Comparison of ENCODE assay signal across 1 cellular context in the genomic region with DNA sequence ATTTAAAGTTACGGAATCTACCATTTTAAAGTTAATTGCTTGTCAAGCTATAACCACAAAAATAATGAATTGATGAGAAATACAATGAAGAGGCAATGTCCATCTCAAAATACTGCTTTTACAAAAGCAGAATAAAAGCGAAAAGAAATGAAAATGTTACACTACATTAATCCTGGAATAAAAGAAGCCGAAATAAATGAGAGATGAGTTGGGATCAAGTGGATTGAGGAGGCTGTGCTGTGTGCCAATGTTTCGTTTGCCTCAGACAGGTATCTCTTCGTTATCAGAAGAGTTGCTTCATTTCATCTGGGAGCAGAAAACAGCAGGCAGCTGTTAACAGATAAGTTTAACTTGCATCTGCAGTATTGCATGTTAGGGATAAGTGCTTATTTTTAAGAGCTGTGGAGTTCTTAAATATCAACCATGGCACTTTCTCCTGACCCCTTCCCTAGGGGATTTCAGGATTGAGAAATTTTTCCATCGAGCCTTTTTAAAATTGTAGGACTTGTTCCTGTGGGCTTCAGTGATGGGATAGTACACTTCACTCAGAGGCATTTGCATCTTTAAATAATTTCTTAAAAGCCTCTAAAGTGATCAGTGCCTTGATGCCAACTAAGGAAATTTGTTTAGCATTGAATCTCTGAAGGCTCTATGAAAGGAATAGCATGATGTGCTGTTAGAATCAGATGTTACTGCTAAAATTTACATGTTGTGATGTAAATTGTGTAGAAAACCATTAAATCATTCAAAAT.
TF ChIP-seq lines count a peak whose summit lies in the region.

No MANE protein-coding gene starts in this region.

TF ChIP-seq in IMR-90, 13 proteins besides CTCF, POLR2A, EP300 and RAD21:
- TF ChIP-seq CHD1 (IDR thresholded peaks at IDR 0.05; ENCODE audit: low read depth, low read length) (no peak), MXI1 (IDR thresholded peaks at IDR 0.05; ENCODE audit: borderline replicate concordance, low read depth, low read length) (no peak), SMC3 (IDR thresholded peaks at IDR 0.05; ENCODE audit: low read depth, low read length) (no peak), RFX5 (IDR thresholded peaks at IDR 0.05; ENCODE audit: low read depth, low read length) (no peak), FOS (IDR thresholded peaks at IDR 0.05; ENCODE audit: low read depth, low read length) (no peak), CEBPB (IDR thresholded peaks at IDR 0.05; ENCODE audit: low read depth, low read length) (no peak), BHLHE40 (IDR thresholded peaks at IDR 0.05; ENCODE audit: low read depth, low read length) (no peak), RCOR1 (IDR thresholded peaks at IDR 0.05; ENCODE audit: insufficient replicate concordance, low read length) (no peak), MAFK (IDR thresholded peaks at IDR 0.05; ENCODE audit: low read depth, low read length) (no peak), NFE2L2 (IDR thresholded peaks at IDR 0.05; ENCODE audit: low read depth, low read length) (no peak), MAZ (IDR thresholded peaks at IDR 0.05; ENCODE audit: borderline replicate concordance, low read depth, low read length) (no peak)
- TF ChIP-seq, protein P1, sequence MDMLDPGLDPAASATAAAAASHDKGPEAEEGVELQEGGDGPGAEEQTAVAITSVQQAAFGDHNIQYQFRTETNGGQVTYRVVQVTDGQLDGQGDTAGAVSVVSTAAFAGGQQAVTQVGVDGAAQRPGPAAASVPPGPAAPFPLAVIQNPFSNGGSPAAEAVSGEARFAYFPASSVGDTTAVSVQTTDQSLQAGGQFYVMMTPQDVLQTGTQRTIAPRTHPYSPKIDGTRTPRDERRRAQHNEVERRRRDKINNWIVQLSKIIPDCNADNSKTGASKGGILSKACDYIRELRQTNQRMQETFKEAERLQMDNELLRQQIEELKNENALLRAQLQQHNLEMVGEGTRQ (IDR thresholded peaks at IDR 0.05; ENCODE audit: low read depth, low read length), result no peak
- TF ChIP-seq, protein P2, sequence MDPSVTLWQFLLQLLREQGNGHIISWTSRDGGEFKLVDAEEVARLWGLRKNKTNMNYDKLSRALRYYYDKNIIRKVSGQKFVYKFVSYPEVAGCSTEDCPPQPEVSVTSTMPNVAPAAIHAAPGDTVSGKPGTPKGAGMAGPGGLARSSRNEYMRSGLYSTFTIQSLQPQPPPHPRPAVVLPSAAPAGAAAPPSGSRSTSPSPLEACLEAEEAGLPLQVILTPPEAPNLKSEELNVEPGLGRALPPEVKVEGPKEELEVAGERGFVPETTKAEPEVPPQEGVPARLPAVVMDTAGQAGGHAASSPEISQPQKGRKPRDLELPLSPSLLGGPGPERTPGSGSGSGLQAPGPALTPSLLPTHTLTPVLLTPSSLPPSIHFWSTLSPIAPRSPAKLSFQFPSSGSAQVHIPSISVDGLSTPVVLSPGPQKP (IDR thresholded peaks at IDR 0.05; ENCODE audit: borderline replicate concordance, low read depth, low read length), result no peak
